Comparison of ENCODE assay signal across 1 cellular context in genomic region chr14:80977103-80977728, GRCh38.
TF ChIP-seq lines count a peak whose summit lies in the region.

No MANE protein-coding gene starts in this region.

TF ChIP-seq in H1, 55 proteins besides CTCF, POLR2A, EP300 and RAD21 (continued from another document):
- TF ChIP-seq, protein P1, sequence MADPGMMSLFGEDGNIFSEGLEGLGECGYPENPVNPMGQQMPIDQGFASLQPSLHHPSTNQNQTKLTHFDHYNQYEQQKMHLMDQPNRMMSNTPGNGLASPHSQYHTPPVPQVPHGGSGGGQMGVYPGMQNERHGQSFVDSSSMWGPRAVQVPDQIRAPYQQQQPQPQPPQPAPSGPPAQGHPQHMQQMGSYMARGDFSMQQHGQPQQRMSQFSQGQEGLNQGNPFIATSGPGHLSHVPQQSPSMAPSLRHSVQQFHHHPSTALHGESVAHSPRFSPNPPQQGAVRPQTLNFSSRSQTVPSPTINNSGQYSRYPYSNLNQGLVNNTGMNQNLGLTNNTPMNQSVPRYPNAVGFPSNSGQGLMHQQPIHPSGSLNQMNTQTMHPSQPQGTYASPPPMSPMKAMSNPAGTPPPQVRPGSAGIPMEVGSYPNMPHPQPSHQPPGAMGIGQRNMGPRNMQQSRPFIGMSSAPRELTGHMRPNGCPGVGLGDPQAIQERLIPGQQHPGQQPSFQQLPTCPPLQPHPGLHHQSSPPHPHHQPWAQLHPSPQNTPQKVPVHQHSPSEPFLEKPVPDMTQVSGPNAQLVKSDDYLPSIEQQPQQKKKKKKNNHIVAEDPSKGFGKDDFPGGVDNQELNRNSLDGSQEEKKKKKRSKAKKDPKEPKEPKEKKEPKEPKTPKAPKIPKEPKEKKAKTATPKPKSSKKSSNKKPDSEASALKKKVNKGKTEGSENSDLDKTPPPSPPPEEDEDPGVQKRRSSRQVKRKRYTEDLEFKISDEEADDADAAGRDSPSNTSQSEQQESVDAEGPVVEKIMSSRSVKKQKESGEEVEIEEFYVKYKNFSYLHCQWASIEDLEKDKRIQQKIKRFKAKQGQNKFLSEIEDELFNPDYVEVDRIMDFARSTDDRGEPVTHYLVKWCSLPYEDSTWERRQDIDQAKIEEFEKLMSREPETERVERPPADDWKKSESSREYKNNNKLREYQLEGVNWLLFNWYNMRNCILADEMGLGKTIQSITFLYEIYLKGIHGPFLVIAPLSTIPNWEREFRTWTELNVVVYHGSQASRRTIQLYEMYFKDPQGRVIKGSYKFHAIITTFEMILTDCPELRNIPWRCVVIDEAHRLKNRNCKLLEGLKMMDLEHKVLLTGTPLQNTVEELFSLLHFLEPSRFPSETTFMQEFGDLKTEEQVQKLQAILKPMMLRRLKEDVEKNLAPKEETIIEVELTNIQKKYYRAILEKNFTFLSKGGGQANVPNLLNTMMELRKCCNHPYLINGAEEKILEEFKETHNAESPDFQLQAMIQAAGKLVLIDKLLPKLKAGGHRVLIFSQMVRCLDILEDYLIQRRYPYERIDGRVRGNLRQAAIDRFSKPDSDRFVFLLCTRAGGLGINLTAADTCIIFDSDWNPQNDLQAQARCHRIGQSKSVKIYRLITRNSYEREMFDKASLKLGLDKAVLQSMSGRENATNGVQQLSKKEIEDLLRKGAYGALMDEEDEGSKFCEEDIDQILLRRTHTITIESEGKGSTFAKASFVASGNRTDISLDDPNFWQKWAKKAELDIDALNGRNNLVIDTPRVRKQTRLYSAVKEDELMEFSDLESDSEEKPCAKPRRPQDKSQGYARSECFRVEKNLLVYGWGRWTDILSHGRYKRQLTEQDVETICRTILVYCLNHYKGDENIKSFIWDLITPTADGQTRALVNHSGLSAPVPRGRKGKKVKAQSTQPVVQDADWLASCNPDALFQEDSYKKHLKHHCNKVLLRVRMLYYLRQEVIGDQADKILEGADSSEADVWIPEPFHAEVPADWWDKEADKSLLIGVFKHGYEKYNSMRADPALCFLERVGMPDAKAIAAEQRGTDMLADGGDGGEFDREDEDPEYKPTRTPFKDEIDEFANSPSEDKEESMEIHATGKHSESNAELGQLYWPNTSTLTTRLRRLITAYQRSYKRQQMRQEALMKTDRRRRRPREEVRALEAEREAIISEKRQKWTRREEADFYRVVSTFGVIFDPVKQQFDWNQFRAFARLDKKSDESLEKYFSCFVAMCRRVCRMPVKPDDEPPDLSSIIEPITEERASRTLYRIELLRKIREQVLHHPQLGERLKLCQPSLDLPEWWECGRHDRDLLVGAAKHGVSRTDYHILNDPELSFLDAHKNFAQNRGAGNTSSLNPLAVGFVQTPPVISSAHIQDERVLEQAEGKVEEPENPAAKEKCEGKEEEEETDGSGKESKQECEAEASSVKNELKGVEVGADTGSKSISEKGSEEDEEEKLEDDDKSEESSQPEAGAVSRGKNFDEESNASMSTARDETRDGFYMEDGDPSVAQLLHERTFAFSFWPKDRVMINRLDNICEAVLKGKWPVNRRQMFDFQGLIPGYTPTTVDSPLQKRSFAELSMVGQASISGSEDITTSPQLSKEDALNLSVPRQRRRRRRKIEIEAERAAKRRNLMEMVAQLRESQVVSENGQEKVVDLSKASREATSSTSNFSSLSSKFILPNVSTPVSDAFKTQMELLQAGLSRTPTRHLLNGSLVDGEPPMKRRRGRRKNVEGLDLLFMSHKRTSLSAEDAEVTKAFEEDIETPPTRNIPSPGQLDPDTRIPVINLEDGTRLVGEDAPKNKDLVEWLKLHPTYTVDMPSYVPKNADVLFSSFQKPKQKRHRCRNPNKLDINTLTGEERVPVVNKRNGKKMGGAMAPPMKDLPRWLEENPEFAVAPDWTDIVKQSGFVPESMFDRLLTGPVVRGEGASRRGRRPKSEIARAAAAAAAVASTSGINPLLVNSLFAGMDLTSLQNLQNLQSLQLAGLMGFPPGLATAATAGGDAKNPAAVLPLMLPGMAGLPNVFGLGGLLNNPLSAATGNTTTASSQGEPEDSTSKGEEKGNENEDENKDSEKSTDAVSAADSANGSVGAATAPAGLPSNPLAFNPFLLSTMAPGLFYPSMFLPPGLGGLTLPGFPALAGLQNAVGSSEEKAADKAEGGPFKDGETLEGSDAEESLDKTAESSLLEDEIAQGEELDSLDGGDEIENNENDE (IDR thresholded peaks at IDR 0.05; ENCODE audit: insufficient replicate concordance, low read length): no peak
- TF ChIP-seq, protein P2, sequence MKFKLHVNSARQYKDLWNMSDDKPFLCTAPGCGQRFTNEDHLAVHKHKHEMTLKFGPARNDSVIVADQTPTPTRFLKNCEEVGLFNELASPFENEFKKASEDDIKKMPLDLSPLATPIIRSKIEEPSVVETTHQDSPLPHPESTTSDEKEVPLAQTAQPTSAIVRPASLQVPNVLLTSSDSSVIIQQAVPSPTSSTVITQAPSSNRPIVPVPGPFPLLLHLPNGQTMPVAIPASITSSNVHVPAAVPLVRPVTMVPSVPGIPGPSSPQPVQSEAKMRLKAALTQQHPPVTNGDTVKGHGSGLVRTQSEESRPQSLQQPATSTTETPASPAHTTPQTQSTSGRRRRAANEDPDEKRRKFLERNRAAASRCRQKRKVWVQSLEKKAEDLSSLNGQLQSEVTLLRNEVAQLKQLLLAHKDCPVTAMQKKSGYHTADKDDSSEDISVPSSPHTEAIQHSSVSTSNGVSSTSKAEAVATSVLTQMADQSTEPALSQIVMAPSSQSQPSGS (IDR thresholded peaks at IDR 0.05; ENCODE audit: low read length): no peak
TF ChIP-seq in H1: peak in this region for 0.
